Comparison of ENCODE assay signal across 9 cellular contexts in the genomic region with DNA sequence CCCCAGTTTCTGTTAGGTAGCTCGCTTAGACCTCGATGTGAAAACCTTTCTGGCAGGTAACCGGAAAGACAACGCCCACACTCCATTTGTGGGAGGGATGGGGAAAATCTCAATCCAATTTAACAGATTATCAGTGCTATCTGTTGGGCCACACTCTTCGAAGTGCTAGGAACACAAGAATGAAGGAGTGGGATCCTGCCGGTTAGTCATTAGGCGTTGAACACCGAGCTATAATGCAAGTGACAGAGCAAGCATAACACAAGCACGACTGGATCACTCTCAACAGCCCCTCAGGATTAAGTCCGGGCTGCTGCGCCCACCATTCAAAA. TPM values are rescaled to one million over a fixed set of nuclear protein-coding genes. Genes with fewer than 3 reads are reported as not detected.
A peak's percentile ranks its signal among the peaks of the same experiment; 100 is the strongest.
DNase-seq lines count a peak whose midpoint lies in the region; ATAC-seq and TF ChIP-seq lines count a peak whose summit lies in the region.
"Had no signal": no experiment of that assay in that cellular context is flagged by ENCODE, and none has a peak within 500 bp of the region (broad histone marks: within the 10 kb centered on the region; RNA-seq: fewer than 3 reads in every experiment).

No MANE protein-coding gene starts in this region.

- H3K36me3 ChIP-seq in ES-I3 (ENCODE audit: insufficient read depth, low read length) (peaks cover 2% of the 10 kb centered on the region; the same call in 1 of the 2 replicates), endodermal cell (ENCODE audit: control insufficient read depth, insufficient read depth, low read length) (peaks cover 38% of the 10 kb centered on the region)

- peak overlapping the region; percentile 98 for H3K27ac Mint-ChIP-seq in endodermal cell
- peak overlapping the region; percentile 95 for H3K27ac Mint-ChIP-seq in osteocyte (ENCODE audit: unreplicated experiment)

- H3K27me3 Mint-ChIP-seq in endodermal cell (ENCODE audit: insufficient read depth): peaks cover 1% of the 10 kb centered on the region
- H3K27me3 Mint-ChIP-seq in osteocyte (ENCODE audit: unreplicated experiment): no peaks in the 10 kb centered on the region

- H3K9ac ChIP-seq in ES-I3 (ENCODE audit: low read depth, low read length): peak overlapping the region; percentile 95
- H3K9ac ChIP-seq in endodermal cell (ENCODE audit: extremely low read depth, low read length, poor library complexity, severe bottlenecking): peak overlapping the region; percentile 92

- WGBS in endodermal cell (ENCODE audit: insufficient coverage in 1 of 2, insufficient read length in 1 of 2), 2 experiments: 9 to 10% methylated on average over 5 to 11 of the region's 11 CpGs

- H3K4me3 Mint-ChIP-seq in endodermal cell (peak overlapping the region; percentile 94), osteocyte (ENCODE audit: unreplicated experiment) (peak overlapping the region; percentile 97)

- TF ChIP-seq CTCF in endodermal cell (conservative IDR thresholded peaks at IDR 0.05) (no peak), osteocyte (IDR thresholded peaks at IDR 0.05) (no peak)

- ATAC-seq in HG03108 (IDR thresholded peaks at IDR 0.05; ENCODE audit: unreplicated experiment): no peak

- peak overlapping the region; percentile 92 for H3K4me3 ChIP-seq in endodermal cell (ENCODE audit: low read length)

- H3K27ac ChIP-seq in endodermal cell (ENCODE audit: low read depth, low read length): no peak overlapping the region

- H3K4me1 Mint-ChIP-seq in endodermal cell (peaks cover 26% of the 10 kb centered on the region), osteocyte (ENCODE audit: unreplicated experiment) (peaks cover 37% of the 10 kb centered on the region)

- DNase-seq in NCI-H82 (lab: John Stamatoyannopoulos, UW) (peak; percentile 81), endodermal cell (no peak), osteocyte (ENCODE audit: extremely low spot score, unreplicated experiment) (no peak), NCI-H1417 (lab: John Stamatoyannopoulos, UW) (no peak), NCI-H1436 (lab: John Stamatoyannopoulos, UW) (no peak), AG20443 (ENCODE audit: low spot score) (no peak)

- H3K27me3 ChIP-seq in endodermal cell (ENCODE audit: control insufficient read depth, insufficient read depth, low read length, poor library complexity, severe bottlenecking): no peaks in the 10 kb centered on the region

- H3K9me3 ChIP-seq in ES-I3 (ENCODE audit: control insufficient read depth, insufficient read depth, low read length): peaks cover 3% of the 10 kb centered on the region; the same call in 1 of the 2 replicates
- peaks cover 7% of the 10 kb centered on the region for H3K9me3 ChIP-seq in endodermal cell (ENCODE audit: control insufficient read depth, low read length)

- H3K9me3 Mint-ChIP-seq in endodermal cell (peaks cover 4% of the 10 kb centered on the region), osteocyte (ENCODE audit: unreplicated experiment) (no peaks in the 10 kb centered on the region)

- H3K36me3 Mint-ChIP-seq in endodermal cell (ENCODE audit: low read depth): peaks cover 32% of the 10 kb centered on the region
- peaks cover 10% of the 10 kb centered on the region for H3K36me3 Mint-ChIP-seq in osteocyte (ENCODE audit: unreplicated experiment)

- peaks cover 14% of the 10 kb centered on the region for H3K4me1 ChIP-seq in ES-I3 (ENCODE audit: insufficient read depth, low read length)
- H3K4me1 ChIP-seq in endodermal cell (ENCODE audit: control insufficient read depth, insufficient read depth, low read length): peaks cover 8% of the 10 kb centered on the region

RNA-seq across cellular contexts. Expression of a gene that starts 0.5 kb away (rescaled TPM):
- total RNA-seq in endodermal cell (10 to 100 TPM; 20.2 TPM), osteocyte (16.1 and 22.4 TPM in 2 replicates)
- 9.9 TPM for polyA plus RNA-seq in endodermal cell (2013, experiment 1 of 2)
- polyA plus RNA-seq in endodermal cell (2013, experiment 2 of 2): 10.1 TPM

RNA-seq across cellular contexts. Expression of a gene that starts 3.2 kb away (rescaled TPM):
- 10 to 100 TPM; 31.5 to 39.5 TPM for total RNA-seq in endodermal cell
- 21.8 TPM for polyA plus RNA-seq in endodermal cell (2013, experiment 1 of 2)
- 16.5 TPM for polyA plus RNA-seq in endodermal cell (2013, experiment 2 of 2)
- total RNA-seq in osteocyte: 9.4 and 10.5 TPM in 2 replicates
- total RNA-seq: NCI-H460 had no signal

RNA-seq across cellular contexts. Expression of a gene that starts 39.0 kb away (rescaled TPM):
- total RNA-seq in endodermal cell (10 to 100 TPM; 50.4 to 51.7 TPM), osteocyte (62.3 and 62.9 TPM in 2 replicates)
- 79.9 TPM for polyA plus RNA-seq in endodermal cell (2013, experiment 1 of 2)
- polyA plus RNA-seq in endodermal cell (2013, experiment 2 of 2): 75.2 TPM

RNA-seq across cellular contexts. Expression of a gene that starts 42.2 kb away (rescaled TPM):
- total RNA-seq in endodermal cell (10 to 100 TPM; 70.7 to 80.9 TPM), osteocyte (49.2 and 52.3 TPM in 2 replicates)
- polyA plus RNA-seq in endodermal cell (2013, experiment 1 of 2): 73.7 TPM
- polyA plus RNA-seq in endodermal cell (2013, experiment 2 of 2): 67.8 TPM
